ENCODE assay signal across 28 cellular contexts in genomic region chr12:89382366-89382765, GRCh38. TPM values are rescaled to one million over a fixed set of nuclear protein-coding genes. Genes with fewer than 3 reads are reported as not detected.
DNase-seq lines count a peak whose midpoint lies in the region; ATAC-seq and TF ChIP-seq lines count a peak whose summit lies in the region.
"Had no signal": no experiment of that assay in that cellular context is flagged by ENCODE, and none has a peak within 500 bp of the region (broad histone marks: within the 10 kb centered on the region; RNA-seq: fewer than 3 reads in every experiment).

No MANE protein-coding gene starts in this region.

- H3K4me1 ChIP-seq in hepatocyte (ENCODE audit: insufficient read depth) (peaks cover 56% of the 10 kb centered on the region), psoas muscle (peaks cover 9% of the 10 kb centered on the region), colonic mucosa (peaks cover 22% of the 10 kb centered on the region)

- no peak overlapping the region for H3K4me2 ChIP-seq in hepatocyte

- TF ChIP-seq CTCF in hepatocyte (IDR thresholded peaks at IDR 0.05; ENCODE audit: poor library complexity) (no peak), type B pancreatic cell (conservative IDR thresholded peaks at IDR 0.05) (no peak), psoas muscle (IDR thresholded peaks at IDR 0.05) (no peak), colonic mucosa (IDR thresholded peaks at IDR 0.05) (no peak)

- no peaks in the 10 kb centered on the region for H3K79me2 ChIP-seq in hepatocyte

- H3K27ac ChIP-seq in hepatocyte (peak overlapping the region; percentile 72), psoas muscle (no peak overlapping the region), colonic mucosa (no peak overlapping the region)

- H3K4me3 ChIP-seq in hepatocyte (no peak overlapping the region), psoas muscle (no peak overlapping the region), colonic mucosa (no peak overlapping the region)
- H3K4me3 ChIP-seq: lung, pancreas had no signal

- no peak overlapping the region for H3K27ac Mint-ChIP-seq in type B pancreatic cell
- H3K27ac Mint-ChIP-seq: activated CD4-positive, alpha-beta memory T cell treated with anti-CD3 and anti-CD28 coated beads for 36 hours; activated naive CD4-positive, alpha-beta T cell treated with anti-CD3 and anti-CD28 coated beads, Interleukin-2, amount 10 ng/mL, durations not matched to agents 7 days and 5 days; activated T-helper 1 cell treated with anti-CD3 and anti-CD28 coated beads, Interleukin-12 subunit alpha, Interleukin-12 subunit beta, Interleukin-2, Interleukin-4 antibody, amounts not matched to agents 30 ng/mL and 10 ng/mL and 1 ng/mL, durations not matched to agents 14 hours and 24 hours and 36 hours; CD4-positive, CD25-positive, alpha-beta regulatory T cell had no signal

- H3K9me3 ChIP-seq in hepatocyte (ENCODE audit: low read depth) (no peaks in the 10 kb centered on the region), psoas muscle (no peaks in the 10 kb centered on the region), colonic mucosa (no peaks in the 10 kb centered on the region)
- H3K9me3 ChIP-seq: pancreas had no signal

- no peaks in the 10 kb centered on the region for H3K9me3 Mint-ChIP-seq in type B pancreatic cell
- H3K9me3 Mint-ChIP-seq: activated CD4-positive, alpha-beta memory T cell treated with anti-CD3 and anti-CD28 coated beads for 36 hours; activated naive CD4-positive, alpha-beta T cell treated with anti-CD3 and anti-CD28 coated beads, Interleukin-2, amount 10 ng/mL, durations not matched to agents 7 days and 5 days; activated T-helper 1 cell treated with anti-CD3 and anti-CD28 coated beads, Interleukin-12 subunit alpha, Interleukin-12 subunit beta, Interleukin-2, Interleukin-4 antibody, amounts not matched to agents 30 ng/mL and 10 ng/mL and 1 ng/mL, durations not matched to agents 14 hours and 24 hours and 36 hours; brain; CD4-positive, CD25-positive, alpha-beta regulatory T cell; nephron had no signal

- intact Hi-C loops in psoas muscle (cut with DNase I) (no loop called here), colonic mucosa (cut with DNase I) (no loop called here)

- H3K27me3 ChIP-seq in hepatocyte (no peaks in the 10 kb centered on the region), psoas muscle (ENCODE audit: insufficient read depth in 3 of 3, low read length in 2 of 3) (no peaks in the 10 kb centered on the region), colonic mucosa (no peaks in the 10 kb centered on the region)
- H3K27me3 ChIP-seq: pancreas had no signal

- H3K27me3 Mint-ChIP-seq in type B pancreatic cell, result no peaks in the 10 kb centered on the region
- H3K27me3 Mint-ChIP-seq: activated CD4-positive, alpha-beta memory T cell treated with anti-CD3 and anti-CD28 coated beads for 36 hours; CD4-positive, CD25-positive, alpha-beta regulatory T cell had no signal

- no peak overlapping the region for H3K9ac ChIP-seq in colonic mucosa (ENCODE audit: low read depth in 2 of 2, low read length in 2 of 2)

- no peaks in the 10 kb centered on the region for H4K20me1 ChIP-seq in hepatocyte (ENCODE audit: insufficient read depth, poor library complexity, severe bottlenecking)

- DNase-seq in NCI-H82 (lab: John Stamatoyannopoulos, UW) (peak; percentile 80), NCI-H82 treated with DMSO at 0.1 percent for 48 hours (lab: John Stamatoyannopoulos, UW; ENCODE audit: unreplicated experiment) (no peak), SKM-1 (lab: John Stamatoyannopoulos, UW; ENCODE audit: unreplicated experiment) (peak; percentile 3), hepatocyte (ENCODE audit: low spot score) (no peak), type B pancreatic cell (ENCODE audit: extremely low spot score, unreplicated experiment) (no peak), NCI-H187 treated with DMSO at 0.1 percent for 48 hours (lab: John Stamatoyannopoulos, UW) (no peak), psoas muscle (no peak), colonic mucosa (no peak)
- DNase-seq: 8988T; activated CD4-positive, alpha-beta memory T cell treated with anti-CD3 and anti-CD28 coated beads for 36 hours; activated CD4-positive, alpha-beta T cell treated with anti-CD3 and anti-CD28 coated beads for 1 hour; activated naive CD4-positive, alpha-beta T cell treated with anti-CD3 and anti-CD28 coated beads, Interleukin-2, amount 10 ng/mL, durations not matched to agents 7 days and 5 days; CD4-positive, CD25-positive, alpha-beta regulatory T cell; DMS79 treated with DMSO at 0.1 percent for 48 hours; foreskin melanocyte; KG1; NCI-H1417 treated with DMSO at 0.1 percent for 48 hours; NCI-H2081 treated with DMSO at 0.1 percent for 48 hours; NCI-H2227 treated with DMSO at 0.1 percent for 48 hours; NCI-H526 treated with DMSO at 0.1 percent for 48 hours; pancreas; right cardiac atrium; stimulated activated CD4-positive, alpha-beta T cell treated with anti-CD3 and anti-CD28 coated beads, Interleukin-1b, Interleukin-23, amount 100 ng/mL, for 48 hours; stimulated activated naive CD4-positive, alpha-beta T cell treated with Interleukin-2 at 50 U/mL for 16 hours had no signal

- no peak for ATAC-seq in psoas muscle
- ATAC-seq: right cardiac atrium had no signal

- peaks cover 47% of the 10 kb centered on the region for H3K4me1 Mint-ChIP-seq in type B pancreatic cell (ENCODE audit: unreplicated experiment)

- 76% methylated on average over 5 of the region's 5 CpGs for WGBS in hepatocyte (ENCODE audit: low lambda C conversion rate, missing lambda C conversion rate)
- 80 to 91% (median 83%) methylated on average over 5 of the region's 5 CpGs for WGBS in psoas muscle, 3 donors

- H2AFZ ChIP-seq in hepatocyte, result no peak overlapping the region

- peak overlapping the region; percentile 7 for H3K4me3 Mint-ChIP-seq in type B pancreatic cell
- H3K4me3 Mint-ChIP-seq: activated CD4-positive, alpha-beta memory T cell treated with anti-CD3 and anti-CD28 coated beads for 36 hours; activated naive CD4-positive, alpha-beta T cell treated with anti-CD3 and anti-CD28 coated beads, Interleukin-2, amount 10 ng/mL, durations not matched to agents 7 days and 5 days; activated T-helper 1 cell treated with anti-CD3 and anti-CD28 coated beads, Interleukin-12 subunit alpha, Interleukin-12 subunit beta, Interleukin-2, Interleukin-4 antibody, amounts not matched to agents 30 ng/mL and 10 ng/mL and 1 ng/mL, durations not matched to agents 14 hours and 24 hours and 36 hours; brain; nephron had no signal

- H3K36me3 ChIP-seq in hepatocyte (replicated peaks; ENCODE audit: insufficient read depth, low read depth), result no peaks in the 10 kb centered on the region
- no peaks in the 10 kb centered on the region for H3K36me3 ChIP-seq in psoas muscle (ENCODE audit: insufficient read depth in 1 of 2, low read depth in 1 of 2)
- no peaks in the 10 kb centered on the region for H3K36me3 ChIP-seq in colonic mucosa
- H3K36me3 ChIP-seq: pancreas had no signal

- H3K36me3 Mint-ChIP-seq in type B pancreatic cell, result no peaks in the 10 kb centered on the region
- H3K36me3 Mint-ChIP-seq: activated CD4-positive, alpha-beta memory T cell treated with anti-CD3 and anti-CD28 coated beads for 36 hours; activated naive CD4-positive, alpha-beta T cell treated with anti-CD3 and anti-CD28 coated beads, Interleukin-2, amount 10 ng/mL, durations not matched to agents 7 days and 5 days; CD4-positive, CD25-positive, alpha-beta regulatory T cell had no signal

- no peaks in the 10 kb centered on the region for H3K9me2 ChIP-seq in hepatocyte (replicated peaks; ENCODE audit: insufficient read depth)

RNA-seq across cellular contexts. Expression of gene DUSP6, which starts 30.1 kb away (rescaled TPM):
- total RNA-seq in hepatocyte, result 52.5 and 55.4 TPM in 2 replicates
- 41.5 and 51.8 TPM in 2 replicates for polyA plus RNA-seq in hepatocyte
- 43.0 TPM in 2 replicates for total RNA-seq in type B pancreatic cell (ENCODE audit: low replicate concordance)
- total RNA-seq in psoas muscle, result 10 to 100 TPM; 10.5 to 27.0 (median 13.3) TPM
- polyA plus RNA-seq in psoas muscle, result 10 to 100 TPM in 1 of 3 donors, 1 to 10 TPM in 2; 5.0 to 15.5 (median 7.1) TPM
- total RNA-seq in colonic mucosa, result 10 to 100 TPM; 53.8 to 97.6 TPM

Comparison
In these comparisons a context has a peak if more than half of its experiments do, and no peak if none do; other contexts are left out.
1. DNase-seq: peak in NCI-H82 (single experiment) and SKM-1 (single experiment); none in NCI-H82 treated with DMSO at 0.1 percent for 48 hours (single experiment), hepatocyte (single experiment), type B pancreatic cell (single experiment), NCI-H187 treated with DMSO at 0.1 percent for 48 hours (single experiment), psoas muscle (0 of 2) and colonic mucosa (single experiment).